In genomic region chr6:15504040-15504491, GRCh38 we compare ENCODE assay signal across 8 cellular contexts.
A peak's percentile ranks its signal among the peaks of the same experiment; 100 is the strongest.
DNase-seq lines count a peak whose midpoint lies in the region; ATAC-seq and TF ChIP-seq lines count a peak whose summit lies in the region.

No MANE protein-coding gene starts in this region.

- H3K36me3 ChIP-seq in esophagus squamous epithelium (peaks cover 10 to 95% (median 18%) of the 10 kb centered on the region in 3 donors), mucosa of rectum (ENCODE audit: control insufficient read depth in 2 of 2, insufficient read depth in 2 of 2, low read length in 2 of 2) (peaks cover 32 to 58% of the 10 kb centered on the region in 2 donors), tibial nerve (peaks cover 0 to 47% (median 0%) of the 10 kb centered on the region in 3 donors)

- H3K9me3 ChIP-seq in esophagus squamous epithelium (no peaks in the 10 kb centered on the region), mucosa of rectum (ENCODE audit: control insufficient read depth in 2 of 2, low read length in 2 of 2) (no peaks in the 10 kb centered on the region), tibial nerve (no peaks in the 10 kb centered on the region)

- H3K4me1 ChIP-seq in esophagus squamous epithelium (peaks cover 10 to 45% (median 10%) of the 10 kb centered on the region in 3 donors), mucosa of rectum (ENCODE audit: control insufficient read depth in 2 of 2, insufficient read depth in 2 of 2, low read length in 2 of 2) (peaks cover 0 to 3% of the 10 kb centered on the region in 2 donors), tibial nerve (peaks cover 0 to 53% (median 25%) of the 10 kb centered on the region in 4 donors)

- H3K27me3 ChIP-seq in esophagus squamous epithelium, result no peaks in the 10 kb centered on the region
- no peaks in the 10 kb centered on the region for H3K27me3 ChIP-seq in mucosa of rectum (ENCODE audit: control insufficient read depth in 2 of 2, insufficient read depth in 2 of 2, low read length in 2 of 2)
- H3K27me3 ChIP-seq in tibial nerve, result no peaks in the 10 kb centered on the region

- whole genome bisulfite sequencing in esophagus squamous epithelium, 2 donors, result 66 to 83% methylated on average over 3 to 9 of the region's 12 CpGs
- WGBS in tibial nerve, 2 donors, result 68 to 74% methylated on average over 11 to 12 of the region's 12 CpGs

- peak overlapping the region; percentile 5 to 77 (median 74) for H3K27ac ChIP-seq in esophagus squamous epithelium
- peak overlapping the region; percentile 7 to 35 for H3K27ac ChIP-seq in mucosa of rectum (ENCODE audit: low read depth in 2 of 2, low read length in 2 of 2)
- peak overlapping the region; percentile 37 to 86 (median 52) for H3K27ac ChIP-seq in tibial nerve

- no peak overlapping the region for H3K9ac ChIP-seq in mucosa of rectum (ENCODE audit: low read depth in 1 of 2, low read length in 2 of 2)

- TF ChIP-seq CTCF in esophagus squamous epithelium (IDR thresholded peaks at IDR 0.05) (no peak), tibial nerve (IDR thresholded peaks at IDR 0.05) (peak in 1 of 5 experiments; percentile 24)

- intact Hi-C loops in esophagus squamous epithelium (cut with DNase I), result no loop called here

- no peak for TF ChIP-seq EP300 in tibial nerve (IDR thresholded peaks at IDR 0.05)

- ATAC-seq in HG03571 (IDR thresholded peaks at IDR 0.05; ENCODE audit: unreplicated experiment) (no peak), HG03442 (IDR thresholded peaks at IDR 0.05; ENCODE audit: unreplicated experiment) (no peak)

- peak overlapping the region in 3 of 4 donors; percentile 6 to 40 (median 20) for H3K4me3 ChIP-seq in esophagus squamous epithelium
- H3K4me3 ChIP-seq in mucosa of rectum (ENCODE audit: low read length in 2 of 2), result no peak overlapping the region
- H3K4me3 ChIP-seq in tibial nerve, result peak overlapping the region in 1 of 4 donors; percentile 40

- TF ChIP-seq POLR2A in esophagus squamous epithelium (IDR thresholded peaks at IDR 0.05) (no peak), tibial nerve (IDR thresholded peaks at IDR 0.05) (no peak)

- peak; percentile 6 for DNase-seq in activated CD8-positive, alpha-beta memory T cell treated with anti-CD3 and anti-CD28 coated beads, Interleukin-2, amount 50 U/mL, for 4 hours
- no peak for DNase-seq in activated CD8-positive, alpha-beta memory T cell treated with anti-CD3 and anti-CD28 coated beads for 24 hours
- DNase-seq in esophagus squamous epithelium (lab: John Stamatoyannopoulos, UW) (no peak), tibial nerve (ENCODE audit: low spot score in 2 of 2) (peak in 1 of 2 donors; percentile 47), inferior parietal cortex (ENCODE audit: extremely low spot score) (no peak)

Comparison
In these comparisons a context has a peak if more than half of its experiments do, and no peak if none do; other contexts are left out.
1. H3K27ac ChIP-seq: peak in every context shown above with its lines; median percentile 74 in esophagus squamous epithelium; 52 in tibial nerve; 21 in mucosa of rectum.
2. H3K4me3 ChIP-seq: peak in esophagus squamous epithelium (3 of 4); none in mucosa of rectum (0 of 2).